8 cellular contexts compared by ENCODE assay signal in genomic region chr6:137903933-137904821, GRCh38. TPM values are rescaled to one million over a fixed set of nuclear protein-coding genes. Genes with fewer than 3 reads are reported as not detected.
A peak's percentile ranks its signal among the peaks of the same experiment; 100 is the strongest.
DNase-seq lines count a peak whose midpoint lies in the region; ATAC-seq and TF ChIP-seq lines count a peak whose summit lies in the region.

No MANE protein-coding gene starts in this region.

- H3K36me3 Mint-ChIP-seq in CD4-positive, alpha-beta memory T cell = no peaks in the 10 kb centered on the region
- no peaks in the 10 kb centered on the region for H3K36me3 Mint-ChIP-seq in naive thymus-derived CD4-positive, alpha-beta T cell

- peaks cover 12 to 33% (median 17%) of the 10 kb centered on the region in 4 donors for H3K4me1 Mint-ChIP-seq in CD4-positive, alpha-beta memory T cell
- H3K4me1 Mint-ChIP-seq in naive thymus-derived CD4-positive, alpha-beta T cell = peaks cover 4 to 51% (median 22%) of the 10 kb centered on the region in 7 donors

- H3K27ac ChIP-seq in CD4-positive, alpha-beta memory T cell (ENCODE audit: low read depth, low read length) = no peak overlapping the region
- no peak overlapping the region for H3K27ac ChIP-seq in naive thymus-derived CD4-positive, alpha-beta T cell (ENCODE audit: low read depth, low read length)
- H3K27ac ChIP-seq in esophagus squamous epithelium = no peak overlapping the region

- 75 to 85% methylated on average over 11 to 12 of the region's 12 CpGs for WGBS in esophagus squamous epithelium, 2 donors
- 89% methylated on average over 12 of the region's 12 CpGs for WGBS in lower leg skin, 2 donors

- no peaks in the 10 kb centered on the region for H3K9me3 Mint-ChIP-seq in CD4-positive, alpha-beta memory T cell
- H3K9me3 Mint-ChIP-seq in naive thymus-derived CD4-positive, alpha-beta T cell = peaks cover 0 to 2% (median 0%) of the 10 kb centered on the region in 11 donors

- H3K4me3 ChIP-seq in CD4-positive, alpha-beta memory T cell (ENCODE audit: low read length in 2 of 2) = no peak overlapping the region
- no peak overlapping the region for H3K4me3 ChIP-seq in naive thymus-derived CD4-positive, alpha-beta T cell (ENCODE audit: low read length)
- H3K4me3 ChIP-seq in esophagus squamous epithelium (no peak overlapping the region), lower leg skin (ENCODE audit: low read depth, poor library complexity, severe bottlenecking) (no peak overlapping the region)

- TF ChIP-seq POLR2A in esophagus squamous epithelium (IDR thresholded peaks at IDR 0.05) (no peak), lower leg skin (IDR thresholded peaks at IDR 0.05) (no peak)

- H3K27me3 ChIP-seq in CD4-positive, alpha-beta memory T cell (ENCODE audit: insufficient read depth, low read length) = no peaks in the 10 kb centered on the region
- no peaks in the 10 kb centered on the region for H3K27me3 ChIP-seq in naive thymus-derived CD4-positive, alpha-beta T cell (ENCODE audit: control insufficient read depth in 2 of 2, insufficient read depth in 2 of 2, low read length in 2 of 2)
- H3K27me3 ChIP-seq in esophagus squamous epithelium = no peaks in the 10 kb centered on the region

- no peaks in the 10 kb centered on the region for H3K9me3 ChIP-seq in CD4-positive, alpha-beta memory T cell (ENCODE audit: control insufficient read depth in 1 of 2, low read length in 2 of 2)
- H3K9me3 ChIP-seq in naive thymus-derived CD4-positive, alpha-beta T cell (ENCODE audit: control insufficient read depth in 2 of 3, low read length in 3 of 3) = no peaks in the 10 kb centered on the region
- H3K9me3 ChIP-seq in esophagus squamous epithelium = no peaks in the 10 kb centered on the region

- no peak for TF ChIP-seq CTCF in esophagus squamous epithelium (IDR thresholded peaks at IDR 0.05)
- no peak for TF ChIP-seq CTCF in lower leg skin (IDR thresholded peaks at IDR 0.05)

- peak; percentile 84 for ATAC-seq in GM19438 (IDR thresholded peaks at IDR 0.05; ENCODE audit: low read depth, unreplicated experiment)
- ATAC-seq in HG03439 (IDR thresholded peaks at IDR 0.05; ENCODE audit: unreplicated experiment) = peak; percentile 62
- peak; percentile 72 for ATAC-seq in naive thymus-derived CD4-positive, alpha-beta T cell

- H3K4me1 ChIP-seq in CD4-positive, alpha-beta memory T cell (ENCODE audit: insufficient read depth, low read length) = peaks cover 15% of the 10 kb centered on the region
- H3K4me1 ChIP-seq in naive thymus-derived CD4-positive, alpha-beta T cell (ENCODE audit: control insufficient read depth in 2 of 2, insufficient read depth in 2 of 2, low read length in 2 of 2) = peaks cover 4 to 6% of the 10 kb centered on the region in 2 donors
- H3K4me1 ChIP-seq in esophagus squamous epithelium = no peaks in the 10 kb centered on the region

- POLR2A ChIA-PET in CD4-positive, alpha-beta memory T cell (lab: Charles Lee; ENCODE audit: partially characterized antibody) = interaction anchor here (1.1 kb wide), 1 partner anchor 21 kb away, joined by 3 read pairs; no protein-coding TSS in a partner anchor
- POLR2A ChIA-PET in naive thymus-derived CD4-positive, alpha-beta T cell (lab: Charles Lee) = no interaction called here

- no peaks in the 10 kb centered on the region for H3K36me3 ChIP-seq in CD4-positive, alpha-beta memory T cell (ENCODE audit: insufficient read depth, low read length)
- no peaks in the 10 kb centered on the region for H3K36me3 ChIP-seq in naive thymus-derived CD4-positive, alpha-beta T cell (ENCODE audit: control insufficient read depth in 2 of 3, insufficient read depth in 3 of 3, low read length in 3 of 3)
- H3K36me3 ChIP-seq in esophagus squamous epithelium = no peaks in the 10 kb centered on the region

- no peak for DNase-seq in CD4-positive, alpha-beta memory T cell
- DNase-seq in activated CD8-positive, alpha-beta memory T cell treated with anti-CD3 and anti-CD28 coated beads for 24 hours = peak; percentile 79
- DNase-seq in naive thymus-derived CD4-positive, alpha-beta T cell = peak in 1 of 9 donors; percentile 49
- DNase-seq in DMS79 treated with DMSO at 0.1 percent for 48 hours (lab: John Stamatoyannopoulos, UW) (no peak), esophagus squamous epithelium (lab: John Stamatoyannopoulos, UW) (no peak), lower leg skin (ENCODE audit: low spot score in 2 of 2) (no peak)

- no peaks in the 10 kb centered on the region for H3K27me3 Mint-ChIP-seq in CD4-positive, alpha-beta memory T cell
- peaks cover 0 to 3% (median 0%) of the 10 kb centered on the region in 5 donors for H3K27me3 Mint-ChIP-seq in naive thymus-derived CD4-positive, alpha-beta T cell

- H3K27ac Mint-ChIP-seq in CD4-positive, alpha-beta memory T cell = peak overlapping the region in 2 of 7 donors; percentile 2 to 70
- H3K27ac Mint-ChIP-seq in naive thymus-derived CD4-positive, alpha-beta T cell = peak overlapping the region in 2 of 9 donors; percentile 10 to 91

- peak overlapping the region; percentile 13 to 85 (median 72) for H3K4me3 Mint-ChIP-seq in CD4-positive, alpha-beta memory T cell
- H3K4me3 Mint-ChIP-seq in naive thymus-derived CD4-positive, alpha-beta T cell = peak overlapping the region in 7 of 10 donors; percentile 2 to 79 (median 64)

- intact Hi-C loops in CD4-positive, alpha-beta memory T cell (cut with micrococcal nuclease) = loop anchor here (2.0 kb wide), 1 partner anchor 33 kb away; no protein-coding TSS in a partner anchor
- intact Hi-C loops in naive thymus-derived CD4-positive, alpha-beta T cell (cut with micrococcal nuclease) = loop anchor here (1.0 to 2.0 kb wide), 4 partner anchors 25 to 41 kb away; no protein-coding TSS in a partner anchor
- intact Hi-C loops in esophagus squamous epithelium (cut with DNase I) (no loop called here), lower leg skin (cut with DNase I; ENCODE audit: low total_unique reads) (no loop called here)

- CTCF ChIA-PET in CD4-positive, alpha-beta memory T cell (lab: Charles Lee; ENCODE audit: partially characterized antibody) = no interaction called here
- CTCF ChIA-PET in naive thymus-derived CD4-positive, alpha-beta T cell (lab: Charles Lee) = interaction anchor here (0.6 kb wide), 1 partner anchor 67 kb away, joined by 3 read pairs; no protein-coding TSS in a partner anchor

RNA-seq across cellular contexts. Expression of gene TNFAIP3, which starts 37.1 kb away (rescaled TPM):
- total RNA-seq in CD4-positive, alpha-beta memory T cell = 100 to 1,000 TPM; 145 to 165 TPM
- polyA plus RNA-seq in CD4-positive, alpha-beta memory T cell = 100 to 1,000 TPM; 112 to 318 TPM
- total RNA-seq in naive thymus-derived CD4-positive, alpha-beta T cell = 1,000 to 10,000 TPM in 2 of 5 experiments, 100 to 1,000 TPM in 3; 135 to 2,915 (median 141) TPM
- polyA plus RNA-seq in naive thymus-derived CD4-positive, alpha-beta T cell = 10 to 100 TPM; 66.6 to 90.5 TPM
- total RNA-seq in esophagus squamous epithelium (10 to 100 TPM in 1 of 4 donors, 1 to 10 TPM in 3; 4.2 to 21.7 (median 7.7) TPM), lower leg skin (10 to 100 TPM; 13.4 to 29.9 (median 26.2) TPM)

Comparison
In these comparisons a context has a peak if more than half of its experiments do, and no peak if none do; other contexts are left out.
1. RNA of gene TNFAIP3, which starts 37.1 kb away (total RNA-seq): 145 to 165 TPM in CD4-positive, alpha-beta memory T cell and 135 to 2,915 TPM in naive thymus-derived CD4-positive, alpha-beta T cell; 13.4 to 29.9 TPM in lower leg skin and 4.2 to 21.7 TPM in esophagus squamous epithelium; every median in the first group is over 4 times any median in the second.
2. intact Hi-C loops: an anchor here in CD4-positive, alpha-beta memory T cell (2.0 kb wide) and naive thymus-derived CD4-positive, alpha-beta T cell (1.0 to 2.0 kb wide); none called in esophagus squamous epithelium and lower leg skin.
3. Peak in every context shown above with its lines, with median percentiles within 50 percentile points of each other: ATAC-seq.